In the genomic region with DNA sequence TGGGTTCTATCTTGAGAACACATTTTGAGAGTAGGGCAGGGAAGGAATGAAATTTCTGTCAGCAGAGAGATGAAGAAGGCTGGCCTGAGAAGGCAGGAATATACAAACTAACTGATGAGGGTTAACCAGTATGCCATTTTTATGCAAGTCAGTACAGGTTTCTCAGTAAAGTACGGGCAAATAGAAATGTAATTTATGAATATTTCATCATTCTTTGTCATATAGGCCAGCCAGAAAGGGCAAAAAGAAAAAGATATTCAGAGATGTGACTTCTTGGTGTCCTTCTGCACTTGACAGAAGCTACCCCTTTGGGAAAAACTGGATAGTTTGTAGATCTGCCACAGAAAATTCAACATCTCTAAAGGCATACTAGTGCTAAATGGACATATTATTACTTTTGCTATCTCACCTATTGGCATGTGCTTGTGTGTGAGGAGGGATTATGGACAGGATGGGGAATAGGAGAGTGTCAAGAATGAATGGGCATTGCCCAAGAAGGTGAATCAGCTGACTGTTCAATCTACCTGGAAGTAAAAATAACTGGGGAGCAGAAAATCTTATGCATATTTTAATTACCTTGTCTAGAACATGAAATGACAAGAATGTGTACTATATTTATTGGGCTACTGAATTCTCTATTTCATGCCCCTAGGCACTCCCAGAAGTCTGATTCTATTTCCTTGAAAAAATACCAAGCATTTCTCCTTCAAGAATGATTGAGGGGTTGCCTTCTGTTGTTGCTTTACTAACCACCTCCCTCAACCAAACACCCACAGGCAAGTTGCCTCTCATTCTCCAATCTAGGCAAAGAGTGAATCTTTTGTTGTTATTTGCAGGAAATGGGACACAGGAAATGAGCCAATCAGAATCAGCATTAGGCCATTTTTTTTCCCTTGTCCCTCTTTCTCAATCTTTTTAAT, we compare ENCODE assay signal across 14 cellular contexts.
DNase-seq lines count a peak whose midpoint lies in the region; ATAC-seq and TF ChIP-seq lines count a peak whose summit lies in the region.
"Had no signal": no experiment of that assay in that cellular context is flagged by ENCODE, and none has a peak within 500 bp of the region (broad histone marks: within the 10 kb centered on the region; RNA-seq: fewer than 3 reads in every experiment).

No MANE protein-coding gene starts in this region.

- no peak for TF ChIP-seq POLR2A in suprapubic skin (IDR thresholded peaks at IDR 0.05)

- H3K4me3 ChIP-seq in heart right ventricle (no peak overlapping the region), suprapubic skin (no peak overlapping the region)
- H3K4me3 ChIP-seq: body of pancreas, lung had no signal

- intact Hi-C loops in heart right ventricle (cut with DNase I) = no loop called here
- intact Hi-C loops in cardiac septum (cut with DNase I) = no loop called here

- ATAC-seq in heart right ventricle (no peak), SK-N-SH treated with all-trans-retinoic acid at 6 μM for 48 hours (peak; percentile 25; the same call in 1 of the 3 replicates), HG03280 (IDR thresholded peaks at IDR 0.05; ENCODE audit: unreplicated experiment) (no peak)
- ATAC-seq: body of pancreas had no signal

- peaks cover 0 to 38% (median 9%) of the 10 kb centered on the region in 9 donors for H3K4me1 ChIP-seq in heart right ventricle
- peaks cover 31% of the 10 kb centered on the region for H3K4me1 ChIP-seq in suprapubic skin
- H3K4me1 ChIP-seq: BE2C, body of pancreas had no signal

- H3K9me3 ChIP-seq in heart right ventricle = peaks cover 0 to 7% (median 0%) of the 10 kb centered on the region in 11 donors
- no peaks in the 10 kb centered on the region for H3K9me3 ChIP-seq in suprapubic skin
- H3K9me3 ChIP-seq: BE2C, body of pancreas had no signal

- H3K27me3 ChIP-seq in heart right ventricle (no peaks in the 10 kb centered on the region), suprapubic skin (no peaks in the 10 kb centered on the region)
- H3K27me3 ChIP-seq: BE2C, body of pancreas had no signal

- H3K27ac ChIP-seq in heart right ventricle (peak overlapping the region in 7 of 10 donors; percentile 37 to 75 (median 53)), suprapubic skin (peak overlapping the region; percentile 50)
- H3K27ac ChIP-seq: body of pancreas had no signal

- no peak for TF ChIP-seq EP300 in suprapubic skin (IDR thresholded peaks at IDR 0.05)

- WGBS in heart right ventricle, 2 donors = 92 to 97% methylated on average over 1 of the region's 1 CpG
- 53% methylated on average over 1 of the region's 1 CpG for WGBS in suprapubic skin

- H3K36me3 ChIP-seq in heart right ventricle = no peaks in the 10 kb centered on the region
- no peaks in the 10 kb centered on the region for H3K36me3 ChIP-seq in suprapubic skin
- H3K36me3 ChIP-seq: BE2C had no signal

- no peak for DNase-seq in heart right ventricle
- DNase-seq in cardiac septum (ENCODE audit: low spot score) = no peak
- peak; percentile 92 for DNase-seq in foreskin melanocyte
- DNase-seq in suprapubic skin (ENCODE audit: low spot score in 2 of 2) = no peak
- DNase-seq in DMS153 (lab: John Stamatoyannopoulos, UW) = no peak
- DNase-seq in inferior parietal cortex (ENCODE audit: extremely low spot score) = no peak
- DNase-seq: activated CD4-positive, alpha-beta T cell treated with anti-CD3 and anti-CD28 coated beads, Interleukin-2, amount 50 U/mL, for 4 hours; BE2C; body of pancreas; NCI-H2171; SHP77 treated with DMSO at 0.1 percent for 48 hours had no signal

- TF ChIP-seq CTCF in heart right ventricle (IDR thresholded peaks at IDR 0.05) (no peak), suprapubic skin (IDR thresholded peaks at IDR 0.05) (no peak)

TF ChIP-seq in SK-N-SH treated with all-trans-retinoic acid at 6 μM for 48 hours, 23 proteins besides CTCF, POLR2A, EP300 and RAD21:
- TF ChIP-seq TOX (CRISPR knock-in tag; IDR thresholded peaks at IDR 0.05; ENCODE audit: borderline replicate concordance) = no peak
- TF ChIP-seq CSDC2 (CRISPR knock-in tag; IDR thresholded peaks at IDR 0.05) = no peak
- TF ChIP-seq, protein P1, sequence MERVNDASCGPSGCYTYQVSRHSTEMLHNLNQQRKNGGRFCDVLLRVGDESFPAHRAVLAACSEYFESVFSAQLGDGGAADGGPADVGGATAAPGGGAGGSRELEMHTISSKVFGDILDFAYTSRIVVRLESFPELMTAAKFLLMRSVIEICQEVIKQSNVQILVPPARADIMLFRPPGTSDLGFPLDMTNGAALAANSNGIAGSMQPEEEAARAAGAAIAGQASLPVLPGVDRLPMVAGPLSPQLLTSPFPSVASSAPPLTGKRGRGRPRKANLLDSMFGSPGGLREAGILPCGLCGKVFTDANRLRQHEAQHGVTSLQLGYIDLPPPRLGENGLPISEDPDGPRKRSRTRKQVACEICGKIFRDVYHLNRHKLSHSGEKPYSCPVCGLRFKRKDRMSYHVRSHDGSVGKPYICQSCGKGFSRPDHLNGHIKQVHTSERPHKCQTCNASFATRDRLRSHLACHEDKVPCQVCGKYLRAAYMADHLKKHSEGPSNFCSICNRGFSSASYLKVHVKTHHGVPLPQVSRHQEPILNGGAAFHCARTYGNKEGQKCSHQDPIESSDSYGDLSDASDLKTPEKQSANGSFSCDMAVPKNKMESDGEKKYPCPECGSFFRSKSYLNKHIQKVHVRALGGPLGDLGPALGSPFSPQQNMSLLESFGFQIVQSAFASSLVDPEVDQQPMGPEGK (CRISPR knock-in tag; IDR thresholded peaks at IDR 0.05; ENCODE audit: borderline replicate concordance) = no peak
- TF ChIP-seq, protein P2, sequence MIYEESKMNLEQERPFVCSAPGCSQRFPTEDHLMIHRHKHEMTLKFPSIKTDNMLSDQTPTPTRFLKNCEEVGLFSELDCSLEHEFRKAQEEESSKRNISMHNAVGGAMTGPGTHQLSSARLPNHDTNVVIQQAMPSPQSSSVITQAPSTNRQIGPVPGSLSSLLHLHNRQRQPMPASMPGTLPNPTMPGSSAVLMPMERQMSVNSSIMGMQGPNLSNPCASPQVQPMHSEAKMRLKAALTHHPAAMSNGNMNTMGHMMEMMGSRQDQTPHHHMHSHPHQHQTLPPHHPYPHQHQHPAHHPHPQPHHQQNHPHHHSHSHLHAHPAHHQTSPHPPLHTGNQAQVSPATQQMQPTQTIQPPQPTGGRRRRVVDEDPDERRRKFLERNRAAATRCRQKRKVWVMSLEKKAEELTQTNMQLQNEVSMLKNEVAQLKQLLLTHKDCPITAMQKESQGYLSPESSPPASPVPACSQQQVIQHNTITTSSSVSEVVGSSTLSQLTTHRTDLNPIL (CRISPR knock-in tag; IDR thresholded peaks at IDR 0.05; ENCODE audit: low read depth) = no peak
- no peak for TF ChIP-seq ZFP3 (CRISPR knock-in tag; IDR thresholded peaks at IDR 0.05)
- TF ChIP-seq, protein P3, sequence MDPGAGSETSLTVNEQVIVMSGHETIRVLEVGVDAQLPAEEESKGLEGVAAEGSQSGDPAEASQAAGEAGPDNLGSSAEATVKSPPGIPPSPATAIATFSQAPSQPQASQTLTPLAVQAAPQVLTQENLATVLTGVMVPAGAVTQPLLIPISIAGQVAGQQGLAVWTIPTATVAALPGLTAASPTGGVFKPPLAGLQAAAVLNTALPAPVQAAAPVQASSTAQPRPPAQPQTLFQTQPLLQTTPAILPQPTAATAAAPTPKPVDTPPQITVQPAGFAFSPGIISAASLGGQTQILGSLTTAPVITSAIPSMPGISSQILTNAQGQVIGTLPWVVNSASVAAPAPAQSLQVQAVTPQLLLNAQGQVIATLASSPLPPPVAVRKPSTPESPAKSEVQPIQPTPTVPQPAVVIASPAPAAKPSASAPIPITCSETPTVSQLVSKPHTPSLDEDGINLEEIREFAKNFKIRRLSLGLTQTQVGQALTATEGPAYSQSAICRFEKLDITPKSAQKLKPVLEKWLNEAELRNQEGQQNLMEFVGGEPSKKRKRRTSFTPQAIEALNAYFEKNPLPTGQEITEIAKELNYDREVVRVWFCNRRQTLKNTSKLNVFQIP (CRISPR knock-in tag; IDR thresholded peaks at IDR 0.05; ENCODE audit: borderline replicate concordance, low read depth) = no peak
- TF ChIP-seq TCF4 (CRISPR knock-in tag; IDR thresholded peaks at IDR 0.05; ENCODE audit: borderline replicate concordance) = no peak
- no peak for TF ChIP-seq BACH2 (CRISPR knock-in tag; IDR thresholded peaks at IDR 0.05; ENCODE audit: borderline replicate concordance)
- TF ChIP-seq ARNTL (CRISPR knock-in tag; IDR thresholded peaks at IDR 0.05; ENCODE audit: borderline replicate concordance, low read depth) = no peak
- TF ChIP-seq ZNF70 (CRISPR knock-in tag; IDR thresholded peaks at IDR 0.05) = no peak
- TF ChIP-seq ZNF8 (CRISPR knock-in tag; IDR thresholded peaks at IDR 0.05) = no peak
- no peak for TF ChIP-seq ISL1 (CRISPR knock-in tag; IDR thresholded peaks at IDR 0.05)
- TF ChIP-seq GLIS3 (CRISPR knock-in tag; IDR thresholded peaks at IDR 0.05) = no peak
- no peak for TF ChIP-seq RARB (CRISPR knock-in tag; IDR thresholded peaks at IDR 0.05)
- TF ChIP-seq PPARA (CRISPR knock-in tag; IDR thresholded peaks at IDR 0.05; ENCODE audit: borderline replicate concordance) = no peak
- TF ChIP-seq SNAI2 (CRISPR knock-in tag; IDR thresholded peaks at IDR 0.05) = no peak
- no peak for TF ChIP-seq ZNF565 (CRISPR knock-in tag; conservative IDR thresholded peaks at IDR 0.05; ENCODE audit: low read depth)
